Comparison of ENCODE assay signal across 2 cellular contexts in genomic region chr4:38311495-38311894, GRCh38.
TF ChIP-seq lines count a peak whose summit lies in the region.

No MANE protein-coding gene starts in this region.

TF ChIP-seq in GM23338, 12 proteins besides CTCF, POLR2A, EP300 and RAD21 (continued from another document):
- TF ChIP-seq JUNB (IDR thresholded peaks at IDR 0.05; ENCODE audit: unreplicated experiment): no peak
- TF ChIP-seq ZNF331 (CRISPR knock-in tag; IDR thresholded peaks at IDR 0.05; ENCODE audit: low read depth): no peak
- no peak for TF ChIP-seq EZH2phosphoT487 (IDR thresholded peaks at IDR 0.05; ENCODE audit: unreplicated experiment)
- no peak for TF ChIP-seq CREB1 (CRISPR knock-in tag; IDR thresholded peaks at IDR 0.05; ENCODE audit: low read depth)
- no peak for TF ChIP-seq ZNF462 (CRISPR knock-in tag; IDR thresholded peaks at IDR 0.05)
- no peak for TF ChIP-seq NANOG (IDR thresholded peaks at IDR 0.05; ENCODE audit: borderline replicate concordance)
- no peak for TF ChIP-seq ZNF114 (CRISPR knock-in tag; IDR thresholded peaks at IDR 0.05)
- TF ChIP-seq EZH2 (IDR thresholded peaks at IDR 0.05; ENCODE audit: low read depth, unreplicated experiment): no peak
- no peak for TF ChIP-seq POLR2AphosphoS5 (IDR thresholded peaks at IDR 0.05; ENCODE audit: low read depth)
- no peak for TF ChIP-seq REST (IDR thresholded peaks at IDR 0.05; ENCODE audit: unreplicated experiment)

TF ChIP-seq in GM12878, 131 proteins besides CTCF, POLR2A, EP300 and RAD21 (continued from another document):
- no peak for TF ChIP-seq ELK1 (IDR thresholded peaks at IDR 0.05; ENCODE audit: low read depth, low read length)
- no peak for TF ChIP-seq MYC (IDR thresholded peaks at IDR 0.05; ENCODE audit: insufficient read depth, insufficient read length, insufficient replicate concordance, low read length, severe bottlenecking)
- TF ChIP-seq RCOR1 (conservative IDR thresholded peaks at IDR 0.05; ENCODE audit: low read depth, low read length): no peak
